Comparison of ENCODE assay signal across 15 cellular contexts in the genomic region with DNA sequence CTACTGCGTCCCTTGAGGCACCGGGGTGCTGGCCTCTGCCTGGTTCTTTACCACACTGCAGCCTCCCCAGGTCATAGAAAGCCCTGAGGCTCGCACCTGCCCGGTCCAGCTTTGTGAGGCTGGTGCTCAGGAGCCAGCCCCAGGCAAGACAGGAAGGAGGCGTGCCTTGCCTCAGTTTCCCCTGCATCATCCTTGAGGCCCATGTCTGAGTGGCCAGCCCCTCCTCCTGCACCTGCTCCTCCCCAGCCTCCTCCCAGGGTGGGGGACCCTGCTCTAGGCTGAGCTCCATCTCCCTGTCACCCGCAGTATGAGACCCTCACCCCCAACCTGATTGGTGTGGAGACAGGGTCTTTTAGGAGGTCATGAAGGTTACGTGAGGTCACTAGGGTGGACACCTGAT.
DNase-seq lines count a peak whose midpoint lies in the region; ATAC-seq and TF ChIP-seq lines count a peak whose summit lies in the region.
"Had no signal": no experiment of that assay in that cellular context is flagged by ENCODE, and none has a peak within 500 bp of the region (broad histone marks: within the 10 kb centered on the region; RNA-seq: fewer than 3 reads in every experiment).

No MANE protein-coding gene starts in this region.

- POLR2A ChIA-PET in activated CD8-positive, alpha-beta T cell treated with anti-CD3 and anti-CD28 coated beads for 36 hours (lab: Charles Lee), result no interaction called here

- H2AK5ac ChIP-seq in neuronal stem cell (ENCODE audit: low read depth, low read length), result peak overlapping the region; percentile 94

- intact Hi-C loops in activated CD8-positive, alpha-beta T cell treated with anti-CD3 and anti-CD28 coated beads for 36 hours (cut with micrococcal nuclease), result no loop called here

- no peak overlapping the region for H3K18ac ChIP-seq in neuronal stem cell (ENCODE audit: low read length)

- no peak overlapping the region for H3K23ac ChIP-seq in neuronal stem cell (ENCODE audit: low read depth, low read length, poor library complexity)

- H2BK12ac ChIP-seq in neuronal stem cell (ENCODE audit: low read length), result peak overlapping the region; percentile 68

- H2BK5ac ChIP-seq in neuronal stem cell (ENCODE audit: low read length), result no peak overlapping the region

- H3K14ac ChIP-seq in neuronal stem cell (ENCODE audit: low read length), result no peak overlapping the region

- H3K9ac ChIP-seq in neuronal stem cell (ENCODE audit: low read depth, low read length, poor library complexity), result no peak overlapping the region

- DNase-seq in D341Med (ENCODE audit: low spot score) (peak; percentile 25), islet precursor cell (peak; percentile 28), neuronal stem cell (ENCODE audit: low spot score) (no peak), NCI-H510A (lab: John Stamatoyannopoulos, UW) (no peak)
- no peak for DNase-seq in activated CD8-positive, alpha-beta T cell treated with anti-CD3 and anti-CD28 coated beads for 36 hours
- DNase-seq: CD4-positive, alpha-beta T cell; CD8-positive, alpha-beta memory T cell; DMS53; DMS79 treated with DMSO at 0.1 percent for 48 hours; GF-D8; GOT3; HFFc6 had no signal

- no peaks in the 10 kb centered on the region for H3K9me3 Mint-ChIP-seq in activated CD8-positive, alpha-beta T cell treated with anti-CD3 and anti-CD28 coated beads for 36 hours
- H3K9me3 Mint-ChIP-seq: CD14-positive monocyte; CD4-positive, alpha-beta T cell; CD8-positive, alpha-beta memory T cell; HFFc6 had no signal

- no peak overlapping the region for H2BK120ac ChIP-seq in neuronal stem cell (ENCODE audit: low read depth, low read length)

- no peaks in the 10 kb centered on the region for H3K36me3 ChIP-seq in neuronal stem cell (replicated peaks in 1 of 2; ENCODE audit: control insufficient read depth in 2 of 2, insufficient read depth in 2 of 2, low read length in 2 of 2)
- H3K36me3 ChIP-seq: HAP-1 had no signal

- H2BK15ac ChIP-seq in neuronal stem cell (ENCODE audit: low read length), result peak overlapping the region; percentile 14

- peaks cover 3 to 15% of the 10 kb centered on the region in 2 donors for H3K4me1 ChIP-seq in neuronal stem cell (ENCODE audit: control insufficient read depth in 2 of 2, insufficient read depth in 1 of 2, low read depth in 1 of 2, low read length in 2 of 2)
- H3K4me1 ChIP-seq: HAP-1 had no signal

- H3K4ac ChIP-seq in neuronal stem cell (ENCODE audit: low read length), result no peak overlapping the region

- H2AFZ ChIP-seq in neuronal stem cell (ENCODE audit: low read length), result no peak overlapping the region

- no peak overlapping the region for H3K27ac ChIP-seq in neuronal stem cell (replicated peaks; ENCODE audit: low read length)

- H3K4me1 Mint-ChIP-seq in activated CD8-positive, alpha-beta T cell treated with anti-CD3 and anti-CD28 coated beads for 36 hours (ENCODE audit: low read depth), result peaks cover 6% of the 10 kb centered on the region

- peaks cover 0 to 2% of the 10 kb centered on the region in 2 donors for H3K9me3 ChIP-seq in neuronal stem cell (replicated peaks in 1 of 2; ENCODE audit: control insufficient read depth in 2 of 2, insufficient read depth in 1 of 2, low read depth in 1 of 2, low read length in 2 of 2)
- H3K9me3 ChIP-seq: HAP-1 had no signal

- H3K27me3 ChIP-seq in neuronal stem cell (ENCODE audit: control insufficient read depth in 3 of 3, insufficient read depth in 3 of 3, low read depth in 1 of 3, low read length in 3 of 3), result no peaks in the 10 kb centered on the region

- no peaks in the 10 kb centered on the region for H3K36me3 Mint-ChIP-seq in activated CD8-positive, alpha-beta T cell treated with anti-CD3 and anti-CD28 coated beads for 36 hours (ENCODE audit: low read depth)
- H3K36me3 Mint-ChIP-seq: CD14-positive monocyte; CD8-positive, alpha-beta memory T cell had no signal

- no peaks in the 10 kb centered on the region for H3K79me1 ChIP-seq in neuronal stem cell (ENCODE audit: low read depth, low read length)

- peaks cover 1% of the 10 kb centered on the region for H3K27me3 Mint-ChIP-seq in activated CD8-positive, alpha-beta T cell treated with anti-CD3 and anti-CD28 coated beads for 36 hours
- H3K27me3 Mint-ChIP-seq: CD4-positive, alpha-beta T cell had no signal

- H4K8ac ChIP-seq in neuronal stem cell (ENCODE audit: low read depth, low read length), result no peak overlapping the region

- H4K91ac ChIP-seq in neuronal stem cell (ENCODE audit: low read depth, low read length, poor library complexity), result no peak overlapping the region

- no peak overlapping the region for H3K27ac Mint-ChIP-seq in activated CD8-positive, alpha-beta T cell treated with anti-CD3 and anti-CD28 coated beads for 36 hours
- H3K27ac Mint-ChIP-seq: CD4-positive, alpha-beta T cell; CD8-positive, alpha-beta memory T cell; HFFc6 had no signal

- H3K4me3 Mint-ChIP-seq in activated CD8-positive, alpha-beta T cell treated with anti-CD3 and anti-CD28 coated beads for 36 hours, result no peak overlapping the region
- H3K4me3 Mint-ChIP-seq: CD14-positive monocyte; CD4-positive, alpha-beta T cell; CD8-positive, alpha-beta memory T cell; HFFc6 had no signal

- no peak overlapping the region for H3K4me3 ChIP-seq in neuronal stem cell (ENCODE audit: low read length in 2 of 2)
- H3K4me3 ChIP-seq: HAP-1 had no signal

- ATAC-seq in activated CD8-positive, alpha-beta T cell treated with anti-CD3 and anti-CD28 coated beads for 36 hours, result no peak
- ATAC-seq in HG02759 (IDR thresholded peaks at IDR 0.05; ENCODE audit: unreplicated experiment), result no peak

- no CpG with 5 or more reads among the region's 7 CpGs for WGBS in neuronal stem cell (ENCODE audit: extremely low coverage in 2 of 2, insufficient read length in 2 of 2, insufficient replicate concordance in 1 of 2), 2 donors

- TF ChIP-seq CTCF in activated CD8-positive, alpha-beta T cell treated with anti-CD3 and anti-CD28 coated beads for 36 hours (IDR thresholded peaks at IDR 0.05), result no peak

- CTCF ChIA-PET in activated CD8-positive, alpha-beta T cell treated with anti-CD3 and anti-CD28 coated beads for 36 hours (lab: Charles Lee), result no interaction called here

- no peak overlapping the region for H3K4me2 ChIP-seq in neuronal stem cell (ENCODE audit: insufficient read depth, low read length, poor library complexity, severe bottlenecking)

Comparison
In these comparisons a context has a peak if more than half of its experiments do, and no peak if none do; other contexts are left out.
1. DNase-seq: peak in D341Med (single experiment) and islet precursor cell (single experiment); none in neuronal stem cell (single experiment), NCI-H510A (single experiment) and activated CD8-positive, alpha-beta T cell treated with anti-CD3 and anti-CD28 coated beads for 36 hours (single experiment).